Comparison of ENCODE assay signal across 8 cellular contexts in the genomic region with DNA sequence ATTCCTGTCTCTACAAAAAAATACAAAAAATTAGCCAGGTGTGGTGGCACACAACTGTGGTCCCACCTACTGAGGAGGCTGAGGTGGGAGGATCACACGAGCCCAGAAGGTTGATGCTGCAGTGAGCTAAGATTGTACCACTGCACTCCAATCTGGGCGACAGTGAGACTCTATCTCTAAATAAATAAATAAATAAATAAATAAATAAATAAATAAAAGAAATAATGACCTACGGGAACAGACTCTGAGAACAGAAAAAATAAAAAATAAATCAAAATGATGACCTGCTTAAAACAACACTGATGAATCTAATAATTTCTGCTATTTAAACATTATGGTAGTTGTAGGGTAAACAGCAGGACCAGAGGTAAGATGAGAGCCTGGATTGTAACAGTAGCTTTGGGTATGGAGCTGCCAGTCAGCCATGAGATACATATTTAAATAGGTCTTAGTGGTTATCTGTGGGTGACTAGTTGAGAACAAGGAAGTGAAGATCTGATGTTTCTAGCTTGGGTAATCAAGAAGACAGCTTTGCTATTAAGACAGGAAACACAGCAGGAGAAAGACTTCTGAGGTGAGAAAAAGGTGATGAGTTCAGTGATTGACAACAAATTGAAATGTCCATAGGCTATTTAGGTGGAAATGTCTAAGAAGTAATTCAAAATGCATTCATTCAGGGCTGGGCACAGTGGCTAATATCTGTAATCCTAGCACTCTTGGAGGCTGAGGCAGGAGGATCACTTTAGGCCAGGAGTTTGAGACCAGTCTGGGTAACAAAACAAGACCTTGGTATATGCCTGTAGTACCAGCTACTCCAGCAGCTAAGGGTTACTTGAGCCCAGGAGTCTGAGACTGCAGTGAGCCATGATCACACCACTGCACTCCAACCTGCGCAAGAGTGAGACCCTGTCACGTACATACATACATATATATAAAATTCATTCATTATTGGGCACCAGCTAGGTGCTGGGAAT. TPM values are rescaled to one million over a fixed set of nuclear protein-coding genes. Genes with fewer than 3 reads are reported as not detected.
A peak's percentile ranks its signal among the peaks of the same experiment; 100 is the strongest.
DNase-seq lines count a peak whose midpoint lies in the region; ATAC-seq and TF ChIP-seq lines count a peak whose summit lies in the region.

No MANE protein-coding gene starts in this region.

- peak overlapping the region; percentile 83 for H3K27ac Mint-ChIP-seq in dendritic cell treated with granulocyte-macrophage colony-stimulating factor and Interleukin-4, amounts not matched to agents 40 ng/mL and 50 ng/mL, for 4 days
- no peak overlapping the region for H3K27ac Mint-ChIP-seq in endodermal cell

- no peaks in the 10 kb centered on the region for H3K9me3 ChIP-seq in endodermal cell (ENCODE audit: control insufficient read depth, low read length)

- ATAC-seq in GM18502 (IDR thresholded peaks at IDR 0.05; ENCODE audit: poor library complexity, unreplicated experiment) (peak; percentile 96), GM21529 (IDR thresholded peaks at IDR 0.05; ENCODE audit: unreplicated experiment) (peak; percentile 97), HG03565 (IDR thresholded peaks at IDR 0.05; ENCODE audit: unreplicated experiment) (peak; percentile 90)

- 96% methylated on average over 3 of the region's 5 CpGs; no CpG with 5 or more reads in 1 of the 2 experiments for WGBS in endodermal cell (ENCODE audit: insufficient coverage in 1 of 2, insufficient read length in 1 of 2), 2 experiments

- intact Hi-C loops in dendritic cell treated with granulocyte-macrophage colony-stimulating factor and Interleukin-4, amounts not matched to agents 40 ng/mL and 50 ng/mL, for 4 days (cut with micrococcal nuclease): no loop called here
- intact Hi-C loops in head of caudate nucleus (cut with DNase I): no loop called here

- no peaks in the 10 kb centered on the region for H3K27me3 Mint-ChIP-seq in dendritic cell treated with granulocyte-macrophage colony-stimulating factor and Interleukin-4, amounts not matched to agents 40 ng/mL and 50 ng/mL, for 4 days
- no peaks in the 10 kb centered on the region for H3K27me3 Mint-ChIP-seq in endodermal cell (ENCODE audit: insufficient read depth)

- no peaks in the 10 kb centered on the region for H3K27me3 ChIP-seq in endodermal cell (ENCODE audit: control insufficient read depth, insufficient read depth, low read length, poor library complexity, severe bottlenecking)

- no peak overlapping the region for H3K9ac ChIP-seq in endodermal cell (ENCODE audit: extremely low read depth, low read length, poor library complexity, severe bottlenecking)

- H3K36me3 ChIP-seq in endodermal cell (ENCODE audit: control insufficient read depth, insufficient read depth, low read length): peaks cover 50% of the 10 kb centered on the region

- no peak overlapping the region for H3K27ac ChIP-seq in endodermal cell (ENCODE audit: low read depth, low read length)

- H3K36me3 Mint-ChIP-seq in dendritic cell treated with granulocyte-macrophage colony-stimulating factor and Interleukin-4, amounts not matched to agents 40 ng/mL and 50 ng/mL, for 4 days (ENCODE audit: low read depth): peaks cover 82% of the 10 kb centered on the region
- peaks cover 20% of the 10 kb centered on the region for H3K36me3 Mint-ChIP-seq in endodermal cell (ENCODE audit: low read depth)

- H3K4me1 Mint-ChIP-seq in dendritic cell treated with granulocyte-macrophage colony-stimulating factor and Interleukin-4, amounts not matched to agents 40 ng/mL and 50 ng/mL, for 4 days (ENCODE audit: low read depth): peaks cover 50% of the 10 kb centered on the region
- H3K4me1 Mint-ChIP-seq in endodermal cell: peaks cover 12% of the 10 kb centered on the region

- H3K9me3 Mint-ChIP-seq in dendritic cell treated with granulocyte-macrophage colony-stimulating factor and Interleukin-4, amounts not matched to agents 40 ng/mL and 50 ng/mL, for 4 days: no peaks in the 10 kb centered on the region
- no peaks in the 10 kb centered on the region for H3K9me3 Mint-ChIP-seq in endodermal cell

- no peak overlapping the region for H3K4me3 ChIP-seq in endodermal cell (ENCODE audit: low read length)

- H3K4me1 ChIP-seq in endodermal cell (ENCODE audit: control insufficient read depth, insufficient read depth, low read length): no peaks in the 10 kb centered on the region

- no peak for DNase-seq in endodermal cell
- DNase-seq in head of caudate nucleus: no peak
- no peak for DNase-seq in NCI-H524 (lab: John Stamatoyannopoulos, UW)
- DNase-seq in medulla oblongata (ENCODE audit: extremely low spot score): no peak

- no peak for TF ChIP-seq CTCF in endodermal cell (conservative IDR thresholded peaks at IDR 0.05)

- no peak overlapping the region for H3K4me3 Mint-ChIP-seq in dendritic cell treated with granulocyte-macrophage colony-stimulating factor and Interleukin-4, amounts not matched to agents 40 ng/mL and 50 ng/mL, for 4 days
- H3K4me3 Mint-ChIP-seq in endodermal cell: no peak overlapping the region

RNA-seq across cellular contexts. Expression of a gene that starts 11.0 kb away (rescaled TPM):
- total RNA-seq in endodermal cell: 10 to 100 TPM; 50.2 to 50.4 TPM
- polyA plus RNA-seq in endodermal cell (2013, experiment 1 of 2): 77.2 TPM
- polyA plus RNA-seq in endodermal cell (2013, experiment 2 of 2): 75.5 TPM
